1 cellular context compared by ENCODE assay signal in the genomic region with DNA sequence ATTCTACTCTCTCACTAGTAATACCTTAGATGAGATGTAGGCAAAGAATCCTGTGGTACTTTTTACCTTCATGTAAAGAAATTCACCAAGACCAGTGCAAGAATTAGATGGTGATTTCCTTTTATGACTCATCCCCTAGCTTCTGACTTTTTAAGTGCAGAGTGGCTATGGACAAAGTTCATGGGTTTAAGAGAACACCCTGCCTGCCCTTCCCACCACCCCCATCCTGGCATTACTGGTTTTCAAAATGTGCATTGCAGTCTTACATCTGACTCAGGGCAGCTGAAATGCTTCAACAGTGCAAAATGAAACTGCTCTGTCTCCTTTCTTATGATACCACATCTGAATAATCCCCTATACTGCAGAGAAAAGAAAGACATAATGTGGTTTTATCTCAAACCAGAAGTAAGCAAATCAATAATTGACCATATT.
TF ChIP-seq lines count a peak whose summit lies in the region.

No MANE protein-coding gene starts in this region.

TF ChIP-seq in GM12878, 131 proteins besides CTCF, POLR2A, EP300 and RAD21 (continued from another document):
- TF ChIP-seq, protein P1, sequence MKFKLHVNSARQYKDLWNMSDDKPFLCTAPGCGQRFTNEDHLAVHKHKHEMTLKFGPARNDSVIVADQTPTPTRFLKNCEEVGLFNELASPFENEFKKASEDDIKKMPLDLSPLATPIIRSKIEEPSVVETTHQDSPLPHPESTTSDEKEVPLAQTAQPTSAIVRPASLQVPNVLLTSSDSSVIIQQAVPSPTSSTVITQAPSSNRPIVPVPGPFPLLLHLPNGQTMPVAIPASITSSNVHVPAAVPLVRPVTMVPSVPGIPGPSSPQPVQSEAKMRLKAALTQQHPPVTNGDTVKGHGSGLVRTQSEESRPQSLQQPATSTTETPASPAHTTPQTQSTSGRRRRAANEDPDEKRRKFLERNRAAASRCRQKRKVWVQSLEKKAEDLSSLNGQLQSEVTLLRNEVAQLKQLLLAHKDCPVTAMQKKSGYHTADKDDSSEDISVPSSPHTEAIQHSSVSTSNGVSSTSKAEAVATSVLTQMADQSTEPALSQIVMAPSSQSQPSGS (IDR thresholded peaks at IDR 0.05; ENCODE audit: low read length): 0 out of 2 replicates have a peak, but pooled peaks have one; percentile 25
- TF ChIP-seq ATF7 (IDR thresholded peaks at IDR 0.05; ENCODE audit: low read depth) (peak; percentile 63; the same call in 1 of the 2 replicates), ZBTB4 (CRISPR knock-in tag; IDR thresholded peaks at IDR 0.05) (no peak), IKZF1 (conservative IDR thresholded peaks at IDR 0.05) (peak; percentile 49; the same call in 1 of the 2 replicates), SMAD1 (IDR thresholded peaks at IDR 0.05; ENCODE audit: low read depth, partially characterized antibody) (no peak), BCL11A (IDR thresholded peaks at IDR 0.05; ENCODE audit: low read depth, low read length) (0 out of 2 replicates have a peak, but pooled peaks have one; percentile 40), ZNF687 (IDR thresholded peaks at IDR 0.05) (no peak), RUNX3 (IDR thresholded peaks at IDR 0.05; ENCODE audit: low read length) (peak; percentile 57; the same call in 1 of the 2 replicates), TARDBP (IDR thresholded peaks at IDR 0.05; ENCODE audit: borderline replicate concordance) (no peak), BHLHE40 (IDR thresholded peaks at IDR 0.05; ENCODE audit: borderline replicate concordance in 1 of 2, low read depth in 2 of 2, low read length in 1 of 2) (0 out of 4 replicates have a peak, but pooled peaks of 1 of the 2 experiments have one; percentile 18), DPF2 (IDR thresholded peaks at IDR 0.05) (peak; percentile 56; the same call in 1 of the 2 replicates), YY1 (IDR thresholded peaks at IDR 0.05; ENCODE audit: low read depth, low read length) (no peak), NR2C1 (IDR thresholded peaks at IDR 0.05) (no peak), MTA2 (IDR thresholded peaks at IDR 0.05; ENCODE audit: low read depth) (peak; percentile 67; the same call in 1 of the 2 replicates), JUNB (IDR thresholded peaks at IDR 0.05) (peak; percentile 61), SKIL (IDR thresholded peaks at IDR 0.05; ENCODE audit: low read depth, poor library complexity, severe bottlenecking) (peak; percentile 56), SIX5 (IDR thresholded peaks at IDR 0.05; ENCODE audit: low read depth, low read length, severe bottlenecking) (no peak)
- TF ChIP-seq, protein P2, sequence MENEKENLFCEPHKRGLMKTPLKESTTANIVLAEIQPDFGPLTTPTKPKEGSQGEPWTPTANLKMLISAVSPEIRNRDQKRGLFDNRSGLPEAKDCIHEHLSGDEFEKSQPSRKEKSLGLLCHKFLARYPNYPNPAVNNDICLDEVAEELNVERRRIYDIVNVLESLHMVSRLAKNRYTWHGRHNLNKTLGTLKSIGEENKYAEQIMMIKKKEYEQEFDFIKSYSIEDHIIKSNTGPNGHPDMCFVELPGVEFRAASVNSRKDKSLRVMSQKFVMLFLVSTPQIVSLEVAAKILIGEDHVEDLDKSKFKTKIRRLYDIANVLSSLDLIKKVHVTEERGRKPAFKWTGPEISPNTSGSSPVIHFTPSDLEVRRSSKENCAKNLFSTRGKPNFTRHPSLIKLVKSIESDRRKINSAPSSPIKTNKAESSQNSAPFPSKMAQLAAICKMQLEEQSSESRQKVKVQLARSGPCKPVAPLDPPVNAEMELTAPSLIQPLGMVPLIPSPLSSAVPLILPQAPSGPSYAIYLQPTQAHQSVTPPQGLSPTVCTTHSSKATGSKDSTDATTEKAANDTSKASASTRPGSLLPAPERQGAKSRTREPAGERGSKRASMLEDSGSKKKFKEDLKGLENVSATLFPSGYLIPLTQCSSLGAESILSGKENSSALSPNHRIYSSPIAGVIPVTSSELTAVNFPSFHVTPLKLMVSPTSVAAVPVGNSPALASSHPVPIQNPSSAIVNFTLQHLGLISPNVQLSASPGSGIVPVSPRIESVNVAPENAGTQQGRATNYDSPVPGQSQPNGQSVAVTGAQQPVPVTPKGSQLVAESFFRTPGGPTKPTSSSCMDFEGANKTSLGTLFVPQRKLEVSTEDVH (IDR thresholded peaks at IDR 0.05; ENCODE audit: low read depth, partially characterized antibody): no peak
- TF ChIP-seq, protein P3, sequence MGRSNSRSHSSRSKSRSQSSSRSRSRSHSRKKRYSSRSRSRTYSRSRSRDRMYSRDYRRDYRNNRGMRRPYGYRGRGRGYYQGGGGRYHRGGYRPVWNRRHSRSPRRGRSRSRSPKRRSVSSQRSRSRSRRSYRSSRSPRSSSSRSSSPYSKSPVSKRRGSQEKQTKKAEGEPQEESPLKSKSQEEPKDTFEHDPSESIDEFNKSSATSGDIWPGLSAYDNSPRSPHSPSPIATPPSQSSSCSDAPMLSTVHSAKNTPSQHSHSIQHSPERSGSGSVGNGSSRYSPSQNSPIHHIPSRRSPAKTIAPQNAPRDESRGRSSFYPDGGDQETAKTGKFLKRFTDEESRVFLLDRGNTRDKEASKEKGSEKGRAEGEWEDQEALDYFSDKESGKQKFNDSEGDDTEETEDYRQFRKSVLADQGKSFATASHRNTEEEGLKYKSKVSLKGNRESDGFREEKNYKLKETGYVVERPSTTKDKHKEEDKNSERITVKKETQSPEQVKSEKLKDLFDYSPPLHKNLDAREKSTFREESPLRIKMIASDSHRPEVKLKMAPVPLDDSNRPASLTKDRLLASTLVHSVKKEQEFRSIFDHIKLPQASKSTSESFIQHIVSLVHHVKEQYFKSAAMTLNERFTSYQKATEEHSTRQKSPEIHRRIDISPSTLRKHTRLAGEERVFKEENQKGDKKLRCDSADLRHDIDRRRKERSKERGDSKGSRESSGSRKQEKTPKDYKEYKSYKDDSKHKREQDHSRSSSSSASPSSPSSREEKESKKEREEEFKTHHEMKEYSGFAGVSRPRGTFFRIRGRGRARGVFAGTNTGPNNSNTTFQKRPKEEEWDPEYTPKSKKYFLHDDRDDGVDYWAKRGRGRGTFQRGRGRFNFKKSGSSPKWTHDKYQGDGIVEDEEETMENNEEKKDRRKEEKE (IDR thresholded peaks at IDR 0.05): no peak
